Comparison of ENCODE assay signal across 1 cellular context in the genomic region with DNA sequence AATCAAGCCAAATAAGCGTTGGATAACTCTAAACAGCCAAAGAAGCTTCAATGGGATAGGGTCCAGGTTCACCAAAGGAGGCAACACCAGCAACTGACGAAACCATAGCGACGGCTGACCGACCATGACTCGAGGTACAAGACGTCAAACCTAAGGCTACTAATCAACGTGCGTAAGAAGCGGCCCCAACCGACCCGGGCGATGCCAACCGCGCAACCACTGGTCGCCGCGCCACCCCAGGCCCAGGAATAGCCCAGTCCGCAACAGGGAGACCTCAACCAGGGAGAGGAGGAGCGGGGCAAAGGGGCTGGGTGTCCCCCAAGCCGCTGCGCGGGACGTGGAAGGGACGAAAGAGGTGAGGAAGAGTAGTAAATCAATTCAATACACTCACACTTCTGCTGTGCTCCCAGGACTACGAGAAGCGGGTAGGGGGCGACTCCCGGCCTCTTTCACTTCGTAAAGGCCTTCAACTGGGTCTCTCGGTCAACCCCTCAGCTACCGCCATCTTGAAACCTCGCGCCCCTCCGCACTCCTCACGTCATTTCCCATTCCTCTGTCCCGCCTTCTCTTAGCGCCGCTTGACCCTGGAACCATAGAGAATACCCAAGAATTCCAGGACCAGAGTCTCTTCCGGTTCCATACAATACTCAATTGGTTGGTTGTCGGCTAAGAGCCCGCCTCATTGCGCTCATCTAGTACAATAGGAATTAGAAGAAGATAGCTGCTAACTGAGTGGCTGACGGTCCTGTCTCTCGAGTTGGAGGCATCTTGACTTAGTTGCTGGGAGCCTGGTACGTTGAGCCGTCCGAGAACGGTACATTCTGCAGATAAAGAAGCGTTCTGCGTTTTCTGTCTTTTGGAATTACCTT.
TF ChIP-seq lines count a peak whose summit lies in the region.

A gene with protein sequence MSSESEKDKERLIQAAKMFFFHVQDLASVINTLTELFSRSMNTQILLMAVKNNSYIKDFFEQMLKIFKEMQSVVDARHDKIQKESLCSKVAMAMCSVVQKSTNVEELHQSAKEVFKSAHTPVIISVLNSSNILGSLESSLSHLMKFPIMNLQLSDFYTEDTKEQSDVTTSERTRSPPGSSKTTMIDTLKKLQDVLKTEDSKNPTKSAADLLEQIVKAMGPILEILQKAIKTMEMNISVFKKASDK (plus strand): TSS at position 710 of the 869 bp plus-strand sequence. CDS start 19,266 bp downstream, outside the sequence.
A gene (minus strand): TSS at position 518 of the 869 bp plus-strand sequence. CDS start 2,095 bp downstream, outside the sequence.

TF ChIP-seq in HepG2, 621 proteins besides CTCF, POLR2A, EP300 and RAD21 (continued from another document and continues in another):
- TF ChIP-seq, protein P1, sequence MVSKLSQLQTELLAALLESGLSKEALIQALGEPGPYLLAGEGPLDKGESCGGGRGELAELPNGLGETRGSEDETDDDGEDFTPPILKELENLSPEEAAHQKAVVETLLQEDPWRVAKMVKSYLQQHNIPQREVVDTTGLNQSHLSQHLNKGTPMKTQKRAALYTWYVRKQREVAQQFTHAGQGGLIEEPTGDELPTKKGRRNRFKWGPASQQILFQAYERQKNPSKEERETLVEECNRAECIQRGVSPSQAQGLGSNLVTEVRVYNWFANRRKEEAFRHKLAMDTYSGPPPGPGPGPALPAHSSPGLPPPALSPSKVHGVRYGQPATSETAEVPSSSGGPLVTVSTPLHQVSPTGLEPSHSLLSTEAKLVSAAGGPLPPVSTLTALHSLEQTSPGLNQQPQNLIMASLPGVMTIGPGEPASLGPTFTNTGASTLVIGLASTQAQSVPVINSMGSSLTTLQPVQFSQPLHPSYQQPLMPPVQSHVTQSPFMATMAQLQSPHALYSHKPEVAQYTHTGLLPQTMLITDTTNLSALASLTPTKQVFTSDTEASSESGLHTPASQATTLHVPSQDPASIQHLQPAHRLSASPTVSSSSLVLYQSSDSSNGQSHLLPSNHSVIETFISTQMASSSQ (IDR thresholded peaks at IDR 0.05; ENCODE audit: low read depth): no peak
- TF ChIP-seq, protein P1 (CRISPR knock-in tag; IDR thresholded peaks at IDR 0.05; ENCODE audit: borderline replicate concordance): no peak
- TF ChIP-seq ZNF724P (CRISPR knock-in tag; IDR thresholded peaks at IDR 0.05; ENCODE audit: borderline replicate concordance) (no peak), ZEB1 (IDR thresholded peaks at IDR 0.05; ENCODE audit: insufficient replicate concordance, low read depth) (peak; percentile 8), ZNF549 (CRISPR knock-in tag; IDR thresholded peaks at IDR 0.05) (no peak), DNMT1 (CRISPR knock-in tag; IDR thresholded peaks at IDR 0.05) (no peak), ZFP1 (CRISPR knock-in tag; IDR thresholded peaks at IDR 0.05) (no peak), POLR2G (IDR thresholded peaks at IDR 0.05; ENCODE audit: low read depth, low read length) (peak; percentile 93), PHF20 (CRISPR knock-in tag; IDR thresholded peaks at IDR 0.05) (peak; percentile 83), ZNF274 (CRISPR knock-in tag; IDR thresholded peaks at IDR 0.05) (no peak), ZNF292 (CRISPR knock-in tag; IDR thresholded peaks at IDR 0.05; ENCODE audit: borderline replicate concordance, low read depth) (no peak), SAFB2 (CRISPR knock-in tag; IDR thresholded peaks at IDR 0.05; ENCODE audit: borderline replicate concordance, low read depth) (no peak), ZNF496 (CRISPR knock-in tag; IDR thresholded peaks at IDR 0.05; ENCODE audit: insufficient replicate concordance) (no peak), CENPT (CRISPR knock-in tag; IDR thresholded peaks at IDR 0.05; ENCODE audit: low read depth) (no peak), ZNF768 (CRISPR knock-in tag; IDR thresholded peaks at IDR 0.05) (no peak), ZNF746 (CRISPR knock-in tag; IDR thresholded peaks at IDR 0.05) (no peak), ZNF354B (CRISPR knock-in tag; IDR thresholded peaks at IDR 0.05) (no peak), ZNF83 (CRISPR knock-in tag; IDR thresholded peaks at IDR 0.05; ENCODE audit: borderline replicate concordance) (no peak), NONO (IDR thresholded peaks at IDR 0.05) (no peak), NONO (CRISPR knock-in tag; conservative IDR thresholded peaks at IDR 0.05) (peak; percentile 51), ZNF256 (CRISPR knock-in tag; conservative IDR thresholded peaks at IDR 0.05) (no peak), HNRNPK (IDR thresholded peaks at IDR 0.05; ENCODE audit: low read depth, low read length, poor library complexity, severe bottlenecking) (no peak), ZNF713 (CRISPR knock-in tag; IDR thresholded peaks at IDR 0.05) (no peak), NCOA1 (CRISPR knock-in tag; IDR thresholded peaks at IDR 0.05) (no peak), AGO1 (IDR thresholded peaks at IDR 0.05; ENCODE audit: low read depth, low read length, poor library complexity, severe bottlenecking) (no peak), NFIC (IDR thresholded peaks at IDR 0.05; ENCODE audit: low read length) (no peak), ZNF839 (CRISPR knock-in tag; IDR thresholded peaks at IDR 0.05; ENCODE audit: borderline replicate concordance) (0 out of 2 replicates have a peak, but pooled peaks have one; percentile 43), CBX1 (IDR thresholded peaks at IDR 0.05; ENCODE audit: low read depth) (no peak), MZF1 (CRISPR knock-in tag; IDR thresholded peaks at IDR 0.05; ENCODE audit: borderline replicate concordance) (no peak), CREM (IDR thresholded peaks at IDR 0.05) (peak; percentile 95), CREM (CRISPR knock-in tag; IDR thresholded peaks at IDR 0.05) (peak; percentile 14; the same call in 1 of the 2 replicates), ARNTL (CRISPR knock-in tag; IDR thresholded peaks at IDR 0.05) (no peak), ZNF891 (CRISPR knock-in tag; IDR thresholded peaks at IDR 0.05) (0 out of 2 replicates have a peak, but pooled peaks have one; percentile 24)
- TF ChIP-seq, protein P2, sequence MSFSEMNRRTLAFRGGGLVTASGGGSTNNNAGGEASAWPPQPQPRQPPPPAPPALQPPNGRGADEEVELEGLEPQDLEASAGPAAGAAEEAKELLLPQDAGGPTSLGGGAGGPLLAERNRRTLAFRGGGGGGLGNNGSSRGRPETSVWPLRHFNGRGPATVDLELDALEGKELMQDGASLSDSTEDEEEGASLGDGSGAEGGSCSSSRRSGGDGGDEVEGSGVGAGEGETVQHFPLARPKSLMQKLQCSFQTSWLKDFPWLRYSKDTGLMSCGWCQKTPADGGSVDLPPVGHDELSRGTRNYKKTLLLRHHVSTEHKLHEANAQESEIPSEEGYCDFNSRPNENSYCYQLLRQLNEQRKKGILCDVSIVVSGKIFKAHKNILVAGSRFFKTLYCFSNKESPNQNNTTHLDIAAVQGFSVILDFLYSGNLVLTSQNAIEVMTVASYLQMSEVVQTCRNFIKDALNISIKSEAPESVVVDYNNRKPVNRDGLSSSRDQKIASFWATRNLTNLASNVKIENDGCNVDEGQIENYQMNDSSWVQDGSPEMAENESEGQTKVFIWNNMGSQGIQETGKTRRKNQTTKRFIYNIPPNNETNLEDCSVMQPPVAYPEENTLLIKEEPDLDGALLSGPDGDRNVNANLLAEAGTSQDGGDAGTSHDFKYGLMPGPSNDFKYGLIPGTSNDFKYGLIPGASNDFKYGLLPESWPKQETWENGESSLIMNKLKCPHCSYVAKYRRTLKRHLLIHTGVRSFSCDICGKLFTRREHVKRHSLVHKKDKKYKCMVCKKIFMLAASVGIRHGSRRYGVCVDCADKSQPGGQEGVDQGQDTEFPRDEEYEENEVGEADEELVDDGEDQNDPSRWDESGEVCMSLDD (CRISPR knock-in tag; IDR thresholded peaks at IDR 0.05; ENCODE audit: borderline replicate concordance): no peak
- TF ChIP-seq, protein P3, sequence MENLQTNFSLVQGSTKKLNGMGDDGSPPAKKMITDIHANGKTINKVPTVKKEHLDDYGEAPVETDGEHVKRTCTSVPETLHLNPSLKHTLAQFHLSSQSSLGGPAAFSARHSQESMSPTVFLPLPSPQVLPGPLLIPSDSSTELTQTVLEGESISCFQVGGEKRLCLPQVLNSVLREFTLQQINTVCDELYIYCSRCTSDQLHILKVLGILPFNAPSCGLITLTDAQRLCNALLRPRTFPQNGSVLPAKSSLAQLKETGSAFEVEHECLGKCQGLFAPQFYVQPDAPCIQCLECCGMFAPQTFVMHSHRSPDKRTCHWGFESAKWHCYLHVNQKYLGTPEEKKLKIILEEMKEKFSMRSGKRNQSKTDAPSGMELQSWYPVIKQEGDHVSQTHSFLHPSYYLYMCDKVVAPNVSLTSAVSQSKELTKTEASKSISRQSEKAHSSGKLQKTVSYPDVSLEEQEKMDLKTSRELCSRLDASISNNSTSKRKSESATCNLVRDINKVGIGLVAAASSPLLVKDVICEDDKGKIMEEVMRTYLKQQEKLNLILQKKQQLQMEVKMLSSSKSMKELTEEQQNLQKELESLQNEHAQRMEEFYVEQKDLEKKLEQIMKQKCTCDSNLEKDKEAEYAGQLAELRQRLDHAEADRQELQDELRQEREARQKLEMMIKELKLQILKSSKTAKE (CRISPR knock-in tag; IDR thresholded peaks at IDR 0.05; ENCODE audit: borderline replicate concordance): no peak
- TF ChIP-seq, protein P4, sequence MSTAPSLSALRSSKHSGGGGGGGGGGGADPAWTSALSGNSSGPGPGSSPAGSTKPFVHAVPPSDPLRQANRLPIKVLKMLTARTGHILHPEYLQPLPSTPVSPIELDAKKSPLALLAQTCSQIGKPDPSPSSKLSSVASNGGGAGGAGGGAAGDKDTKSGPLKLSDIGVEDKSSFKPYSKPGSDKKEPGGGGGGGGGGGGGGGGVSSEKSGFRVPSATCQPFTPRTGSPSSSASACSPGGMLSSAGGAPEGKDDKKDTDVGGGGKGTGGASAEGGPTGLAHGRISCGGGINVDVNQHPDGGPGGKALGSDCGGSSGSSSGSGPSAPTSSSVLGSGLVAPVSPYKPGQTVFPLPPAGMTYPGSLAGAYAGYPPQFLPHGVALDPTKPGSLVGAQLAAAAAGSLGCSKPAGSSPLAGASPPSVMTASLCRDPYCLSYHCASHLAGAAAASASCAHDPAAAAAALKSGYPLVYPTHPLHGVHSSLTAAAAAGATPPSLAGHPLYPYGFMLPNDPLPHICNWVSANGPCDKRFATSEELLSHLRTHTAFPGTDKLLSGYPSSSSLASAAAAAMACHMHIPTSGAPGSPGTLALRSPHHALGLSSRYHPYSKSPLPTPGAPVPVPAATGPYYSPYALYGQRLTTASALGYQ (CRISPR knock-in tag; IDR thresholded peaks at IDR 0.05): no peak
- TF ChIP-seq, protein P5, sequence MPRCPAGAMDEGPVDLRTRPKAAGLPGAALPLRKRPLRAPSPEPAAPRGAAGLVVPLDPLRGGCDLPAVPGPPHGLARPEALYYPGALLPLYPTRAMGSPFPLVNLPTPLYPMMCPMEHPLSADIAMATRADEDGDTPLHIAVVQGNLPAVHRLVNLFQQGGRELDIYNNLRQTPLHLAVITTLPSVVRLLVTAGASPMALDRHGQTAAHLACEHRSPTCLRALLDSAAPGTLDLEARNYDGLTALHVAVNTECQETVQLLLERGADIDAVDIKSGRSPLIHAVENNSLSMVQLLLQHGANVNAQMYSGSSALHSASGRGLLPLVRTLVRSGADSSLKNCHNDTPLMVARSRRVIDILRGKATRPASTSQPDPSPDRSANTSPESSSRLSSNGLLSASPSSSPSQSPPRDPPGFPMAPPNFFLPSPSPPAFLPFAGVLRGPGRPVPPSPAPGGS (CRISPR knock-in tag; IDR thresholded peaks at IDR 0.05): no peak
- TF ChIP-seq, protein P6, sequence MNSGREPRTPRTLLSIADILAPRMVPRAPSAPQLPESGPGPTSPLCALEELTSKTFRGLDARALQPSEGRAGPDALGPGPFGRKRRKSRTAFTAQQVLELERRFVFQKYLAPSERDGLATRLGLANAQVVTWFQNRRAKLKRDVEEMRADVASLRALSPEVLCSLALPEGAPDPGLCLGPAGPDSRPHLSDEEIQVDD (CRISPR knock-in tag; IDR thresholded peaks at IDR 0.05; ENCODE audit: borderline replicate concordance): no peak
- TF ChIP-seq, protein P7, sequence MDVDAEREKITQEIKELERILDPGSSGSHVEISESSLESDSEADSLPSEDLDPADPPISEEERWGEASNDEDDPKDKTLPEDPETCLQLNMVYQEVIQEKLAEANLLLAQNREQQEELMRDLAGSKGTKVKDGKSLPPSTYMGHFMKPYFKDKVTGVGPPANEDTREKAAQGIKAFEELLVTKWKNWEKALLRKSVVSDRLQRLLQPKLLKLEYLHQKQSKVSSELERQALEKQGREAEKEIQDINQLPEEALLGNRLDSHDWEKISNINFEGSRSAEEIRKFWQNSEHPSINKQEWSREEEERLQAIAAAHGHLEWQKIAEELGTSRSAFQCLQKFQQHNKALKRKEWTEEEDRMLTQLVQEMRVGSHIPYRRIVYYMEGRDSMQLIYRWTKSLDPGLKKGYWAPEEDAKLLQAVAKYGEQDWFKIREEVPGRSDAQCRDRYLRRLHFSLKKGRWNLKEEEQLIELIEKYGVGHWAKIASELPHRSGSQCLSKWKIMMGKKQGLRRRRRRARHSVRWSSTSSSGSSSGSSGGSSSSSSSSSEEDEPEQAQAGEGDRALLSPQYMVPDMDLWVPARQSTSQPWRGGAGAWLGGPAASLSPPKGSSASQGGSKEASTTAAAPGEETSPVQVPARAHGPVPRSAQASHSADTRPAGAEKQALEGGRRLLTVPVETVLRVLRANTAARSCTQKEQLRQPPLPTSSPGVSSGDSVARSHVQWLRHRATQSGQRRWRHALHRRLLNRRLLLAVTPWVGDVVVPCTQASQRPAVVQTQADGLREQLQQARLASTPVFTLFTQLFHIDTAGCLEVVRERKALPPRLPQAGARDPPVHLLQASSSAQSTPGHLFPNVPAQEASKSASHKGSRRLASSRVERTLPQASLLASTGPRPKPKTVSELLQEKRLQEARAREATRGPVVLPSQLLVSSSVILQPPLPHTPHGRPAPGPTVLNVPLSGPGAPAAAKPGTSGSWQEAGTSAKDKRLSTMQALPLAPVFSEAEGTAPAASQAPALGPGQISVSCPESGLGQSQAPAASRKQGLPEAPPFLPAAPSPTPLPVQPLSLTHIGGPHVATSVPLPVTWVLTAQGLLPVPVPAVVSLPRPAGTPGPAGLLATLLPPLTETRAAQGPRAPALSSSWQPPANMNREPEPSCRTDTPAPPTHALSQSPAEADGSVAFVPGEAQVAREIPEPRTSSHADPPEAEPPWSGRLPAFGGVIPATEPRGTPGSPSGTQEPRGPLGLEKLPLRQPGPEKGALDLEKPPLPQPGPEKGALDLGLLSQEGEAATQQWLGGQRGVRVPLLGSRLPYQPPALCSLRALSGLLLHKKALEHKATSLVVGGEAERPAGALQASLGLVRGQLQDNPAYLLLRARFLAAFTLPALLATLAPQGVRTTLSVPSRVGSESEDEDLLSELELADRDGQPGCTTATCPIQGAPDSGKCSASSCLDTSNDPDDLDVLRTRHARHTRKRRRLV (CRISPR knock-in tag; IDR thresholded peaks at IDR 0.05): no peak
